15 cellular contexts compared by ENCODE assay signal in genomic region chr22:19175602-19176174, GRCh38. TPM values are rescaled to one million over a fixed set of nuclear protein-coding genes. Genes with fewer than 3 reads are reported as not detected.
A peak's percentile ranks its signal among the peaks of the same experiment; 100 is the strongest.
DNase-seq lines count a peak whose midpoint lies in the region; FAIRE-seq and TF ChIP-seq lines count a peak whose summit lies in the region.
"Had no signal": no experiment of that assay in that cellular context is flagged by ENCODE, and none has a peak within 500 bp of the region (broad histone marks: within the 10 kb centered on the region; RNA-seq: fewer than 3 reads in every experiment).

No MANE protein-coding gene starts in this region.

- no peak overlapping the region for H3K4me3 ChIP-seq in neuronal stem cell (ENCODE audit: low read length in 2 of 2)
- H3K4me3 ChIP-seq: colonic mucosa had no signal

- peaks cover 2% of the 10 kb centered on the region for H3K27me3 Mint-ChIP-seq in T-helper 1 cell treated with Interleukin-12 subunit alpha and Interleukin-12 subunit beta and Interleukin-4 antibody, amounts not matched to agents 30 μg/mL and 1 μg/mL, for 36 hours (ENCODE audit: low read depth)
- peaks cover 19% of the 10 kb centered on the region for H3K27me3 Mint-ChIP-seq in brain

- H3K27ac Mint-ChIP-seq in T-helper 1 cell treated with Interleukin-12 subunit alpha and Interleukin-12 subunit beta and Interleukin-4 antibody, amounts not matched to agents 30 μg/mL and 1 μg/mL, for 36 hours: no peak overlapping the region
- peak overlapping the region in 3 of 5 experiments; percentile 42 to 90 (median 60) for H3K27ac Mint-ChIP-seq in brain

- peaks cover 23% of the 10 kb centered on the region for H3K4me1 Mint-ChIP-seq in T-helper 1 cell treated with Interleukin-12 subunit alpha and Interleukin-12 subunit beta and Interleukin-4 antibody, amounts not matched to agents 30 μg/mL and 1 μg/mL, for 36 hours (ENCODE audit: low read depth)
- peaks cover 46% of the 10 kb centered on the region for H3K4me1 Mint-ChIP-seq in brain

- peaks cover 31% of the 10 kb centered on the region for H3K79me1 ChIP-seq in neuronal stem cell (ENCODE audit: low read depth, low read length)

- peak overlapping the region; percentile 54 for H2AK5ac ChIP-seq in neuronal stem cell (ENCODE audit: low read depth, low read length)

- peaks cover 0 to 4% (median under 1%) of the 10 kb centered on the region in 3 experiments for H3K27me3 ChIP-seq in neuronal stem cell (ENCODE audit: control insufficient read depth in 3 of 3, insufficient read depth in 3 of 3, low read depth in 1 of 3, low read length in 3 of 3)
- H3K27me3 ChIP-seq: colonic mucosa had no signal

- H4K8ac ChIP-seq in neuronal stem cell (ENCODE audit: low read depth, low read length): no peak overlapping the region

- no peak for TF ChIP-seq CTCF in brain (conservative IDR thresholded peaks at IDR 0.05)

- DNase-seq in T-helper 1 cell (no peak), neuronal stem cell (ENCODE audit: low spot score) (no peak), DMS 273 treated with DMSO at 0.1 percent for 48 hours (lab: John Stamatoyannopoulos, UW) (no peak), NOMO-1 treated with DMSO at 0.1 percent for 48 hours (lab: John Stamatoyannopoulos, UW; ENCODE audit: unreplicated experiment) (no peak), RCC 7860 (ENCODE audit: low spot score) (no peak)
- DNase-seq: 8988T; colonic mucosa; DMS79; kidney; NCI-H1436; NK-92 treated with Interleukin-12 subunit alpha and Interleukin-12 subunit beta, amount 100 ng/mL, for 24 hours; nucleus accumbens had no signal

- H2BK5ac ChIP-seq in neuronal stem cell (ENCODE audit: low read length): peak overlapping the region; percentile 32

- no peak for TF ChIP-seq EP300 in Ishikawa (IDR thresholded peaks at IDR 0.05; ENCODE audit: borderline replicate concordance)

- no peak overlapping the region for H3K4me2 ChIP-seq in neuronal stem cell (ENCODE audit: insufficient read depth, low read length, poor library complexity, severe bottlenecking)

- no peak overlapping the region for H3K14ac ChIP-seq in neuronal stem cell (ENCODE audit: low read length)

- peaks cover 0 to 1% of the 10 kb centered on the region in 2 donors for H3K9me3 ChIP-seq in neuronal stem cell (replicated peaks in 1 of 2; ENCODE audit: control insufficient read depth in 2 of 2, insufficient read depth in 1 of 2, low read depth in 1 of 2, low read length in 2 of 2)
- H3K9me3 ChIP-seq: colonic mucosa had no signal

- H2AFZ ChIP-seq in neuronal stem cell (ENCODE audit: low read length): no peak overlapping the region

- no peaks in the 10 kb centered on the region for H3K36me3 Mint-ChIP-seq in T-helper 1 cell treated with Interleukin-12 subunit alpha and Interleukin-12 subunit beta and Interleukin-4 antibody, amounts not matched to agents 30 μg/mL and 1 μg/mL, for 36 hours (ENCODE audit: low read depth)
- H3K36me3 Mint-ChIP-seq in brain: no peaks in the 10 kb centered on the region

- FAIRE-seq in RCC 7860 (lab: Jason Lieb, UNC): no peak
- FAIRE-seq: kidney had no signal

- H2BK120ac ChIP-seq in neuronal stem cell (ENCODE audit: low read depth, low read length): no peak overlapping the region

- no peak overlapping the region for H3K4ac ChIP-seq in neuronal stem cell (ENCODE audit: low read length)

- TF ChIP-seq RAD21 in Ishikawa (IDR thresholded peaks at IDR 0.05; ENCODE audit: low read depth): no peak

- WGBS in neuronal stem cell (ENCODE audit: extremely low coverage in 2 of 2, insufficient read length in 2 of 2, insufficient replicate concordance in 1 of 2), 2 donors: no CpG with 5 or more reads among the region's 21 CpGs

- no peak overlapping the region for H2BK15ac ChIP-seq in neuronal stem cell (ENCODE audit: low read length)

- H4K91ac ChIP-seq in neuronal stem cell (ENCODE audit: low read depth, low read length, poor library complexity): no peak overlapping the region

- H3K9me3 Mint-ChIP-seq in T-helper 1 cell treated with Interleukin-12 subunit alpha and Interleukin-12 subunit beta and Interleukin-4 antibody, amounts not matched to agents 30 μg/mL and 1 μg/mL, for 36 hours: no peaks in the 10 kb centered on the region
- no peaks in the 10 kb centered on the region for H3K9me3 Mint-ChIP-seq in brain

- H3K27ac ChIP-seq in neuronal stem cell (replicated peaks; ENCODE audit: low read length): no peak overlapping the region
- H3K27ac ChIP-seq: colonic mucosa had no signal

- no peak overlapping the region for H3K9ac ChIP-seq in neuronal stem cell (ENCODE audit: low read depth, low read length, poor library complexity)

- H3K23ac ChIP-seq in neuronal stem cell (ENCODE audit: low read depth, low read length, poor library complexity): peak overlapping the region; percentile 95

- peaks cover 30 to 34% of the 10 kb centered on the region in 2 donors for H3K4me1 ChIP-seq in neuronal stem cell (ENCODE audit: control insufficient read depth in 2 of 2, insufficient read depth in 1 of 2, low read depth in 1 of 2, low read length in 2 of 2)

- peak overlapping the region; percentile 46 for H2BK12ac ChIP-seq in neuronal stem cell (ENCODE audit: low read length)

- H3K18ac ChIP-seq in neuronal stem cell (ENCODE audit: low read length): no peak overlapping the region

- peak overlapping the region; percentile 74 for H3K4me3 Mint-ChIP-seq in T-helper 1 cell treated with Interleukin-12 subunit alpha and Interleukin-12 subunit beta and Interleukin-4 antibody, amounts not matched to agents 30 μg/mL and 1 μg/mL, for 36 hours
- peak overlapping the region; percentile 60 to 77 (median 72) for H3K4me3 Mint-ChIP-seq in brain

- peaks cover 18 to 42% of the 10 kb centered on the region in 2 donors for H3K36me3 ChIP-seq in neuronal stem cell (replicated peaks in 1 of 2; ENCODE audit: control insufficient read depth in 2 of 2, insufficient read depth in 2 of 2, low read length in 2 of 2)
- H3K36me3 ChIP-seq: colonic mucosa had no signal

TF ChIP-seq in Ishikawa, 13 proteins besides CTCF, POLR2A, EP300 and RAD21:
- peak; percentile 60 for TF ChIP-seq USF1 (IDR thresholded peaks at IDR 0.05)
- TF ChIP-seq, protein P1, sequence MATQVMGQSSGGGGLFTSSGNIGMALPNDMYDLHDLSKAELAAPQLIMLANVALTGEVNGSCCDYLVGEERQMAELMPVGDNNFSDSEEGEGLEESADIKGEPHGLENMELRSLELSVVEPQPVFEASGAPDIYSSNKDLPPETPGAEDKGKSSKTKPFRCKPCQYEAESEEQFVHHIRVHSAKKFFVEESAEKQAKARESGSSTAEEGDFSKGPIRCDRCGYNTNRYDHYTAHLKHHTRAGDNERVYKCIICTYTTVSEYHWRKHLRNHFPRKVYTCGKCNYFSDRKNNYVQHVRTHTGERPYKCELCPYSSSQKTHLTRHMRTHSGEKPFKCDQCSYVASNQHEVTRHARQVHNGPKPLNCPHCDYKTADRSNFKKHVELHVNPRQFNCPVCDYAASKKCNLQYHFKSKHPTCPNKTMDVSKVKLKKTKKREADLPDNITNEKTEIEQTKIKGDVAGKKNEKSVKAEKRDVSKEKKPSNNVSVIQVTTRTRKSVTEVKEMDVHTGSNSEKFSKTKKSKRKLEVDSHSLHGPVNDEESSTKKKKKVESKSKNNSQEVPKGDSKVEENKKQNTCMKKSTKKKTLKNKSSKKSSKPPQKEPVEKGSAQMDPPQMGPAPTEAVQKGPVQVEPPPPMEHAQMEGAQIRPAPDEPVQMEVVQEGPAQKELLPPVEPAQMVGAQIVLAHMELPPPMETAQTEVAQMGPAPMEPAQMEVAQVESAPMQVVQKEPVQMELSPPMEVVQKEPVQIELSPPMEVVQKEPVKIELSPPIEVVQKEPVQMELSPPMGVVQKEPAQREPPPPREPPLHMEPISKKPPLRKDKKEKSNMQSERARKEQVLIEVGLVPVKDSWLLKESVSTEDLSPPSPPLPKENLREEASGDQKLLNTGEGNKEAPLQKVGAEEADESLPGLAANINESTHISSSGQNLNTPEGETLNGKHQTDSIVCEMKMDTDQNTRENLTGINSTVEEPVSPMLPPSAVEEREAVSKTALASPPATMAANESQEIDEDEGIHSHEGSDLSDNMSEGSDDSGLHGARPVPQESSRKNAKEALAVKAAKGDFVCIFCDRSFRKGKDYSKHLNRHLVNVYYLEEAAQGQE (IDR thresholded peaks at IDR 0.05; ENCODE audit: low read depth): no peak
- TF ChIP-seq TAF1 (IDR thresholded peaks at IDR 0.05; ENCODE audit: low read depth): no peak

RNA-seq across cellular contexts. Expression of gene SLC25A1, which starts 2.8 kb away (rescaled TPM):
- 64.3 TPM for polyA plus RNA-seq in brain (ENCODE audit: insufficient read depth, low read depth, low replicate concordance)
- polyA plus RNA-seq in neuronal stem cell (2013, experiment 1 of 2): 75.2 TPM
- 71.9 TPM for polyA plus RNA-seq in neuronal stem cell (2013, experiment 2 of 2)

RNA-seq across cellular contexts. Expression of gene GSC2, which starts 25.6 kb away (rescaled TPM):
- polyA plus RNA-seq in brain (ENCODE audit: insufficient read depth, low read depth, low replicate concordance): not detected
- polyA plus RNA-seq in neuronal stem cell (2013, experiment 1 of 2): not detected
- not detected for polyA plus RNA-seq in neuronal stem cell (2013, experiment 2 of 2)

RNA-seq across cellular contexts. Expression of gene ESS2, which starts 31.2 kb away (rescaled TPM):
- 30.4 TPM for polyA plus RNA-seq in brain (ENCODE audit: insufficient read depth, low read depth, low replicate concordance)
- 9.2 TPM for polyA plus RNA-seq in neuronal stem cell (2013, experiment 1 of 2)
- 9.2 TPM for polyA plus RNA-seq in neuronal stem cell (2013, experiment 2 of 2)

RNA-seq across cellular contexts. Expression of gene TSSK2, which starts 44.6 kb away (rescaled TPM):
- polyA plus RNA-seq in brain (ENCODE audit: insufficient read depth, low read depth, low replicate concordance): not detected
- polyA plus RNA-seq in neuronal stem cell (2013, experiment 1 of 2): not detected
- not detected for polyA plus RNA-seq in neuronal stem cell (2013, experiment 2 of 2)

RNA-seq across cellular contexts. Expression of gene DGCR2, which starts 53.5 kb away (rescaled TPM):
- polyA plus RNA-seq in brain (ENCODE audit: insufficient read depth, low read depth, low replicate concordance): 67.4 TPM
- polyA plus RNA-seq in neuronal stem cell (2013, experiment 1 of 2): 31.2 TPM
- 31.1 TPM for polyA plus RNA-seq in neuronal stem cell (2013, experiment 2 of 2)
